Comparison of ENCODE assay signal across 22 cellular contexts in the genomic region with DNA sequence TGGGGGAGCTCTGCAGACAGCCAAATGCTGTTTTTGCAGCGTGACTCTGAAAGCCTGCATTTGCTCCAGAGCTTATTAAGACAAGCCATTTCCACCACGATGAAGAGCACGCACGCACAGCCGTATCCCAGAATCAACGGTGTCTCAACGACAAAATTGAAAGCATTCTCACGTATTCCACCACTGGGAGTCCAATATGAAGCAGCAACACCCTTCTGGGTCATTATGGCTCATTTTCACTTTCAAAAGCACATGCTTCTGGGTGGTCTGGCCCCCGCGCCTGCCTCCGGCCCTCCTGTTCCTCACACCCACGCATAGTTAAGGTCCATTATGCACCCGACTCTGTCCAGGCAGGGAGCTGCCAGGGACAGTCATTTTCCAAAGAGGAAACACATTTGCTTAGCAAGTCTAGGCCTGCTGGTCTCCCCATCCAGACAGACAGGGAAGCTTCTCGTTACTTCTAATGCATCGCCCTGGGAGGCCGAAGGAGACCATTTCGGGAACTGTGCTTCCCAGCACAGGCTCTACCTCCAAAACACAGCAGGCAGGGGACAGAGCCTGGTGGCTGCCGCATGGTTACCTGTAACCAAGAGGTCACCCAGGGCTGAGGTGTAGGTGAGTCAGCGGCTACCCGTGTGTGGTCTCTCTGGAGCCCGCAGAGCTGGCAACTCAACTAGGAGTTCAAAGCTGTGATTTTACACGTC.
A peak's percentile ranks its signal among the peaks of the same experiment; 100 is the strongest.
DNase-seq lines count a peak whose midpoint lies in the region; ATAC-seq and TF ChIP-seq lines count a peak whose summit lies in the region.
"Had no signal": no experiment of that assay in that cellular context is flagged by ENCODE, and none has a peak within 500 bp of the region (broad histone marks: within the 10 kb centered on the region; RNA-seq: fewer than 3 reads in every experiment).

No MANE protein-coding gene starts in this region.

- no peaks in the 10 kb centered on the region for H3K36me3 ChIP-seq in IMR-90 (ENCODE audit: control insufficient read depth, insufficient read depth, low read length)
- H3K36me3 ChIP-seq in esophagus squamous epithelium, result no peaks in the 10 kb centered on the region
- no peaks in the 10 kb centered on the region for H3K36me3 ChIP-seq in testis (ENCODE audit: low read depth, missing control alignments)
- H3K36me3 ChIP-seq: ascending aorta, esophagus muscularis mucosa, HAP-1, thyroid gland had no signal

- BruUV-seq in IMR-90 (replicated peaks; lab: Mats Ljungman, UMichigan), result no TSS peak

- no peak overlapping the region for H3K4me3 ChIP-seq in IMR-90 (ENCODE audit: insufficient read depth, low read depth, low read length)
- H3K4me3 ChIP-seq in esophagus squamous epithelium, result peak overlapping the region in 3 of 4 donors; percentile 6 to 40 (median 6)
- no peak overlapping the region for H3K4me3 ChIP-seq in testis
- H3K4me3 ChIP-seq: ascending aorta, HAP-1, thyroid gland had no signal

- no peak for TF ChIP-seq CTCF in IMR-90 (conservative IDR thresholded peaks at IDR 0.05; ENCODE audit: low read depth, low read length)
- TF ChIP-seq CTCF in esophagus squamous epithelium (IDR thresholded peaks at IDR 0.05), result no peak
- no peak for TF ChIP-seq CTCF in testis (IDR thresholded peaks at IDR 0.05)

- no peaks in the 10 kb centered on the region for H3K9me3 Mint-ChIP-seq in stimulated activated effector memory CD8-positive, alpha-beta T cell treated with anti-CD3 and anti-CD28 coated beads, Interleukin-12 subunit alpha, Interleukin-12 subunit beta, amount 100 ng/mL, for 72 hours

- in situ Hi-C loops in IMR-90 (cut with MboI; ENCODE audit: low sequenced_read_pairs), result no loop called here

- H3K4me1 ChIP-seq in IMR-90 (ENCODE audit: control insufficient read depth, insufficient read depth, low read length) (peaks cover 30% of the 10 kb centered on the region), esophagus squamous epithelium (peaks cover 6 to 17% (median 8%) of the 10 kb centered on the region in 3 donors), testis (peaks cover 8% of the 10 kb centered on the region)
- H3K4me1 ChIP-seq: ascending aorta, HAP-1 had no signal

- H2BK20ac ChIP-seq in IMR-90 (ENCODE audit: low read depth, low read length), result peak overlapping the region; percentile 53; the same call in 1 of the 2 replicates

- POLR2A ChIA-PET in IMR-90 (lab: Charles Lee; ENCODE audit: unreplicated experiment), result no interaction called here

- peak overlapping the region; percentile 11 to 43; a peak in 3 of 4 replicates for H4K8ac ChIP-seq in IMR-90 (ENCODE audit: low read depth in 2 of 2, low read length in 2 of 2)

- no peak for TF ChIP-seq RAD21 in IMR-90 (IDR thresholded peaks at IDR 0.05; ENCODE audit: low read length)

- no peak overlapping the region for H3K4me3 Mint-ChIP-seq in stimulated activated effector memory CD8-positive, alpha-beta T cell treated with anti-CD3 and anti-CD28 coated beads, Interleukin-12 subunit alpha, Interleukin-12 subunit beta, amount 100 ng/mL, for 72 hours
- H3K4me3 Mint-ChIP-seq: activated CD8-positive, alpha-beta memory T cell treated with anti-CD3 and anti-CD28 coated beads, Interleukin-2, amount 10 ng/mL, durations not matched to agents 7 days and 5 days had no signal

- H2AK5ac ChIP-seq in IMR-90 (ENCODE audit: low read depth, low read length), result 0 out of 2 replicates have a peak overlapping the region, but pooled peaks have one; percentile 2

- H2BK120ac ChIP-seq in IMR-90 (ENCODE audit: low read depth, low read length), result peak overlapping the region; percentile 78

- 0 out of 3 replicates have a peak overlapping the region, but pooled peaks have one; percentile 39 for H2BK15ac ChIP-seq in IMR-90 (ENCODE audit: low read depth, low read length)

- H3K27me3 ChIP-seq in IMR-90 (ENCODE audit: control insufficient read depth, insufficient read depth, low read length) (peaks cover 22% of the 10 kb centered on the region), esophagus squamous epithelium (peaks cover 0 to 19% (median 0%) of the 10 kb centered on the region in 4 donors), testis (no peaks in the 10 kb centered on the region)
- H3K27me3 ChIP-seq: ascending aorta, thyroid gland had no signal

- CTCF ChIA-PET in IMR-90 (lab: Yijun Ruan, JAX), result interaction anchor here (1.0 to 1.5 kb wide), 2 partner anchors 86 to 98 kb away, joined by 4 read pairs; no protein-coding TSS in a partner anchor

- peaks cover 6% of the 10 kb centered on the region; the same call in 1 of the 2 replicates for H3K9me1 ChIP-seq in IMR-90 (ENCODE audit: insufficient read depth, low read length)

- H3K9ac ChIP-seq in IMR-90 (ENCODE audit: low read depth, low read length), result peak overlapping the region; percentile 21; the same call in 1 of the 2 replicates

- TF ChIP-seq POLR2A in IMR-90 (IDR thresholded peaks at IDR 0.05; ENCODE audit: low read depth, low read length) (no peak), esophagus squamous epithelium (IDR thresholded peaks at IDR 0.05) (no peak), testis (IDR thresholded peaks at IDR 0.05) (no peak)

- ATAC-seq in IMR-90 (ENCODE audit: low read depth) (peak; percentile 4), HG02840 (IDR thresholded peaks at IDR 0.05; ENCODE audit: low FRiP score, unreplicated experiment) (no peak)
- ATAC-seq in stimulated activated effector memory CD8-positive, alpha-beta T cell treated with anti-CD3 and anti-CD28 coated beads, Interleukin-12 subunit alpha, Interleukin-12 subunit beta, amount 100 ng/mL, for 72 hours, result no peak
- ATAC-seq: activated CD8-positive, alpha-beta memory T cell treated with anti-CD3 and anti-CD28 coated beads, Interleukin-2, amount 10 ng/mL, durations not matched to agents 7 days and 5 days; left colon had no signal

- H3K27ac Mint-ChIP-seq in stimulated activated effector memory CD8-positive, alpha-beta T cell treated with anti-CD3 and anti-CD28 coated beads, Interleukin-12 subunit alpha, Interleukin-12 subunit beta, amount 100 ng/mL, for 72 hours, result no peak overlapping the region
- H3K27ac Mint-ChIP-seq: activated CD8-positive, alpha-beta memory T cell treated with anti-CD3 and anti-CD28 coated beads, Interleukin-2, amount 10 ng/mL, durations not matched to agents 7 days and 5 days had no signal

- H2BK5ac ChIP-seq in IMR-90 (ENCODE audit: low read depth, low read length, poor library complexity, severe bottlenecking), result peak overlapping the region; percentile 77

- peak overlapping the region; percentile 72 for H4K91ac ChIP-seq in IMR-90 (ENCODE audit: insufficient read depth, low read depth, low read length)

- H3K9me3 ChIP-seq in IMR-90 (ENCODE audit: control insufficient read depth, insufficient read depth, low read length) (0 out of 2 replicates have a peak, but pooled peaks cover 2% of the 10 kb centered on the region), esophagus squamous epithelium (no peaks in the 10 kb centered on the region), testis (no peaks in the 10 kb centered on the region)
- H3K9me3 ChIP-seq: ascending aorta, esophagus muscularis mucosa, HAP-1, thyroid gland had no signal

- dilution Hi-C loops in IMR-90 (cut with HindIII; ENCODE audit: low sequenced_read_pairs, unreplicated experiment), result no loop called here

- H4K5ac ChIP-seq in IMR-90 (ENCODE audit: low read depth, low read length), result peak overlapping the region; percentile 77

- WGBS in IMR-90 (ENCODE audit: extremely low coverage in 2 of 2, insufficient read length in 1 of 2), 2 experiments, result 5% methylated on average over 9 of the region's 22 CpGs; no CpG with 5 or more reads in 1 of the 2 experiments
- 39 to 46% methylated on average over 17 to 21 of the region's 22 CpGs for WGBS in esophagus squamous epithelium, 2 donors
- 48 to 49% methylated on average over 17 to 22 of the region's 22 CpGs for WGBS in testis, 2 donors

- intact Hi-C loops in IMR-90 (cut with micrococcal nuclease), result loop anchor here (5.0 kb wide), 2 partner anchors 52 to 87 kb away; a partner anchor contains a TSS
- intact Hi-C loops in esophagus squamous epithelium (cut with DNase I), result no loop called here
- intact Hi-C loops in testis (cut with DNase I; ENCODE audit: low total_unique reads), result no loop called here

- peaks cover 4% of the 10 kb centered on the region; the same call in 1 of the 2 replicates for H4K20me1 ChIP-seq in IMR-90 (ENCODE audit: insufficient read depth, low read length)

- peak overlapping the region; percentile 69 for H3K4ac ChIP-seq in IMR-90 (ENCODE audit: low read depth, low read length)

- H2AFZ ChIP-seq in IMR-90 (replicated peaks; ENCODE audit: low read length, poor library complexity), result peak overlapping the region; percentile 46

- H3K23ac ChIP-seq in IMR-90 (ENCODE audit: low read depth, low read length), result peak overlapping the region; percentile 74

- no peaks in the 10 kb centered on the region for H3K4me1 Mint-ChIP-seq in stimulated activated effector memory CD8-positive, alpha-beta T cell treated with anti-CD3 and anti-CD28 coated beads, Interleukin-12 subunit alpha, Interleukin-12 subunit beta, amount 100 ng/mL, for 72 hours
- H3K4me1 Mint-ChIP-seq: activated CD8-positive, alpha-beta memory T cell treated with anti-CD3 and anti-CD28 coated beads, Interleukin-2, amount 10 ng/mL, durations not matched to agents 7 days and 5 days had no signal

- peak overlapping the region; percentile 69 for H3K18ac ChIP-seq in IMR-90 (ENCODE audit: low read depth, low read length)

- no peaks in the 10 kb centered on the region for H3K79me1 ChIP-seq in IMR-90 (ENCODE audit: low read depth in 1 of 2, low read length in 2 of 2)

- H3K4me2 ChIP-seq in IMR-90 (ENCODE audit: low read depth, low read length), result peak overlapping the region; percentile 72

- H2AK9ac ChIP-seq in IMR-90 (replicated peaks; ENCODE audit: low read depth, low read length, poor library complexity), result no peak overlapping the region

- H3K27ac ChIP-seq in IMR-90 (ENCODE audit: insufficient read depth, low read length) (peak overlapping the region; percentile 83), esophagus squamous epithelium (no peak overlapping the region), testis (peak overlapping the region in 1 of 2 donors; percentile 48)
- H3K27ac ChIP-seq: ascending aorta, esophagus muscularis mucosa, thyroid gland had no signal

- no peak overlapping the region; the same call in 1 of the 2 replicates for H3K56ac ChIP-seq in IMR-90 (ENCODE audit: extremely low read depth, insufficient read depth, low read length)

- DNase-seq in IMR-90 (no peak), esophagus squamous epithelium (lab: John Stamatoyannopoulos, UW) (no peak), mucosa of gallbladder (ENCODE audit: low spot score) (peak; percentile 17), testis (peak; percentile 40), NOMO-1 treated with dmso at 0.1 percent for 144 hours (lab: John Stamatoyannopoulos, UW; ENCODE audit: unreplicated experiment) (no peak)
- no peak for DNase-seq in stimulated activated effector memory CD8-positive, alpha-beta T cell treated with anti-CD3 and anti-CD28 coated beads, Interleukin-12 subunit alpha, Interleukin-12 subunit beta, amount 100 ng/mL, for 72 hours (ENCODE audit: low spot score in 2 of 2)
- DNase-seq in stimulated activated naive CD4-positive, alpha-beta T cell (lab: John Stamatoyannopoulos, UW), result no peak
- DNase-seq: activated CD4-positive, CD25-positive, alpha-beta regulatory T cell treated with anti-CD3 and anti-CD28 coated beads, Interleukin-2, amount 50 U/mL, for 72 hours; activated CD8-positive, alpha-beta memory T cell treated with anti-CD3 and anti-CD28 coated beads, Interleukin-2, amount 10 ng/mL, durations not matched to agents 7 days and 5 days; activated naive CD4-positive, alpha-beta T cell; C1 segment of cervical spinal cord; DMS53; left colon; NCI-H187; NK-92 treated with Interleukin-12 subunit alpha and Interleukin-12 subunit beta, amount 100 ng/mL, for 24 hours; SHP77; T-helper 2 cell; thyroid gland had no signal

- H3K36me3 Mint-ChIP-seq in stimulated activated effector memory CD8-positive, alpha-beta T cell treated with anti-CD3 and anti-CD28 coated beads, Interleukin-12 subunit alpha, Interleukin-12 subunit beta, amount 100 ng/mL, for 72 hours, result no peaks in the 10 kb centered on the region
- H3K36me3 Mint-ChIP-seq: activated CD8-positive, alpha-beta memory T cell treated with anti-CD3 and anti-CD28 coated beads, Interleukin-2, amount 10 ng/mL, durations not matched to agents 7 days and 5 days had no signal

- 0 out of 2 replicates have a peak overlapping the region, but pooled peaks have one; percentile 59 for H3K14ac ChIP-seq in IMR-90 (replicated peaks; ENCODE audit: low read depth, low read length)

Comparison
In these comparisons a context has a peak if more than half of its experiments do, and no peak if none do; other contexts are left out.
1. DNase-seq: peak in mucosa of gallbladder (single experiment) and testis (single experiment); none in IMR-90 (single experiment), esophagus squamous epithelium (single experiment), stimulated activated effector memory CD8-positive, alpha-beta T cell treated with anti-CD3 and anti-CD28 coated beads, Interleukin-12 subunit alpha, Interleukin-12 subunit beta, amount 100 ng/mL, for 72 hours (0 of 2), stimulated activated naive CD4-positive, alpha-beta T cell (0 of 6) and NOMO-1 treated with dmso at 0.1 percent for 144 hours (single experiment).
2. H3K4me3 ChIP-seq: peak in esophagus squamous epithelium (3 of 4); none in IMR-90 (single experiment) and testis (0 of 2).